9 cellular contexts compared by ENCODE assay signal in genomic region chr15:100350434-100351226, GRCh38. TPM values are rescaled to one million over a fixed set of nuclear protein-coding genes. Genes with fewer than 3 reads are reported as not detected.
A peak's percentile ranks its signal among the peaks of the same experiment; 100 is the strongest.
DNase-seq lines count a peak whose midpoint lies in the region; ATAC-seq, FAIRE-seq and TF ChIP-seq lines count a peak whose summit lies in the region.
"Had no signal": no experiment of that assay in that cellular context is flagged by ENCODE, and none has a peak within 500 bp of the region (broad histone marks: within the 10 kb centered on the region; RNA-seq: fewer than 3 reads in every experiment).

No MANE protein-coding gene starts in this region.

- TF ChIP-seq CTCF in HEK293 (tag by site-specific recombination; IDR thresholded peaks at IDR 0.05) (no peak), RWPE2 (IDR thresholded peaks at IDR 0.05; ENCODE audit: poor library complexity, severe bottlenecking) (peak; percentile 4), pancreas (IDR thresholded peaks at IDR 0.05) (no peak), GM10248 (IDR thresholded peaks at IDR 0.05; ENCODE audit: control extremely low read depth, extremely low read depth, low read depth, missing control alignments) (no peak)

- no peak for FAIRE-seq in pancreas (lab: Jason Lieb, UNC)
- FAIRE-seq: TTC549 had no signal

- H3K27ac ChIP-seq in HEK293 (ENCODE audit: extremely low read depth, low read depth, low read length) (no peak overlapping the region), RWPE2 (ENCODE audit: poor library complexity, severe bottlenecking) (peak overlapping the region; percentile 56), pancreas (peak overlapping the region; percentile 92 to 98 (median 96))

- CTCF ChIA-PET in HEK293 (lab: Yijun Ruan, JAX) = interaction anchor here (0.6 to 5.2 kb wide), 43 partner anchors 8 to 1488 kb away, joined by 3 to 69 read pairs (median 5); partner anchors contain the start of genes ADAMTS17, ASB7 and LINS1
- CTCF ChIA-PET in GM10248 (lab: Yijun Ruan, JAX) = interaction anchor here (0.7 to 4.2 kb wide), 34 partner anchors 8 to 657 kb away, joined by 3 to 77 read pairs (median 6); partner anchors contain the start of gene ADAMTS17

- DNase-seq in RWPE2 (ENCODE audit: low spot score) (no peak), fibroblast of gingiva (ENCODE audit: low read depth) (peak; percentile 80), pancreas (peak in 2 of 6 donors; percentile 53 to 64), GM10248 (ENCODE audit: extremely low spot score) (no peak), NCI-H2227 (lab: John Stamatoyannopoulos, UW; ENCODE audit: unreplicated experiment) (no peak)

- H3K9me3 ChIP-seq in HEK293 (ENCODE audit: control insufficient read depth, insufficient read depth, low read depth, low read length) = no peaks in the 10 kb centered on the region
- no peaks in the 10 kb centered on the region for H3K9me3 ChIP-seq in RWPE2 (ENCODE audit: severe bottlenecking)
- H3K9me3 ChIP-seq in pancreas = no peaks in the 10 kb centered on the region

- peaks cover 3% of the 10 kb centered on the region for H3K27me3 ChIP-seq in RWPE2 (ENCODE audit: insufficient read depth, poor library complexity, severe bottlenecking)
- no peaks in the 10 kb centered on the region for H3K27me3 ChIP-seq in pancreas

- H3K4me3 ChIP-seq in HEK293 (ENCODE audit: low read depth, low read length) = no peak overlapping the region
- peak overlapping the region; percentile 42 for H3K4me3 ChIP-seq in RWPE2 (ENCODE audit: severe bottlenecking)
- H3K4me3 ChIP-seq in pancreas = peak overlapping the region in 3 of 4 donors; percentile 66 to 80 (median 73)

- WGBS in pancreas, 2 donors = 39 to 46% methylated on average over 19 of the region's 19 CpGs

- H3K4me1 ChIP-seq in HEK293 (ENCODE audit: control insufficient read depth, insufficient read depth, low read length) = no peaks in the 10 kb centered on the region
- H3K4me1 ChIP-seq in RWPE2 (ENCODE audit: insufficient read depth, poor library complexity, severe bottlenecking) = peaks cover 13% of the 10 kb centered on the region
- peaks cover 0 to 7% (median 0%) of the 10 kb centered on the region in 3 donors for H3K4me1 ChIP-seq in pancreas

- ATAC-seq in RWPE2 (ENCODE audit: low read depth) (peak; percentile 76), pancreas (peak; percentile 55 to 75 (median 73)), GM18519 (IDR thresholded peaks at IDR 0.05; ENCODE audit: low FRiP score, unreplicated experiment) (no peak), HG03342 (IDR thresholded peaks at IDR 0.05; ENCODE audit: unreplicated experiment) (no peak)

- POLR2A ChIA-PET in HEK293 (lab: Yijun Ruan, JAX) = interaction anchor here (1.1 to 1.6 kb wide), 2 partner anchors 8 to 11 kb away, joined by 3 to 9 read pairs; no protein-coding TSS in a partner anchor
- POLR2A ChIA-PET in GM10248 (lab: Yijun Ruan, JAX) = no interaction called here

- intact Hi-C loops in pancreas (cut with DNase I) = no loop called here

- H3K36me3 ChIP-seq in HEK293 (ENCODE audit: control insufficient read depth in 2 of 2, insufficient read depth in 1 of 2, low read length in 2 of 2) (no peaks in the 10 kb centered on the region), RWPE2 (ENCODE audit: low read depth) (no peaks in the 10 kb centered on the region), pancreas (no peaks in the 10 kb centered on the region)

TF ChIP-seq in HEK293, 187 proteins besides CTCF, POLR2A, EP300 and RAD21:
- TF ChIP-seq ZNF449 (tag by site-specific recombination; IDR thresholded peaks at IDR 0.05) (no peak), ZNF148 (tag by site-specific recombination; IDR thresholded peaks at IDR 0.05; ENCODE audit: borderline replicate concordance) (no peak), ZNF114 (tag by site-specific recombination; IDR thresholded peaks at IDR 0.05) (no peak), HOXD13 (CRISPR knock-in tag; IDR thresholded peaks at IDR 0.05; ENCODE audit: borderline replicate concordance) (peak; percentile 37; the same call in 1 of the 2 replicates), ZNF302 (tag by site-specific recombination; IDR thresholded peaks at IDR 0.05; ENCODE audit: low read depth) (no peak), SP3 (tag by site-specific recombination; IDR thresholded peaks at IDR 0.05) (no peak)

RNA-seq across cellular contexts. Expression of gene ADAMTS17, which starts 8.9 kb away (rescaled TPM):
- total RNA-seq in pancreas = 10 to 100 TPM in 5 of 6 donors, 1 to 10 TPM in 1; 6.9 to 16.4 (median 12.4) TPM
- 10 to 100 TPM in 1 of 2 donors, 1 to 10 TPM in 1; 4.2 to 10.6 TPM for polyA plus RNA-seq in pancreas

Comparison
In these comparisons a context has a peak if more than half of its experiments do, and no peak if none do; other contexts are left out.
1. ATAC-seq: peak in RWPE2 (single experiment) and pancreas (4 of 4); none in GM18519 (single experiment) and HG03342 (single experiment).